25 cellular contexts compared by ENCODE assay signal in the genomic region with DNA sequence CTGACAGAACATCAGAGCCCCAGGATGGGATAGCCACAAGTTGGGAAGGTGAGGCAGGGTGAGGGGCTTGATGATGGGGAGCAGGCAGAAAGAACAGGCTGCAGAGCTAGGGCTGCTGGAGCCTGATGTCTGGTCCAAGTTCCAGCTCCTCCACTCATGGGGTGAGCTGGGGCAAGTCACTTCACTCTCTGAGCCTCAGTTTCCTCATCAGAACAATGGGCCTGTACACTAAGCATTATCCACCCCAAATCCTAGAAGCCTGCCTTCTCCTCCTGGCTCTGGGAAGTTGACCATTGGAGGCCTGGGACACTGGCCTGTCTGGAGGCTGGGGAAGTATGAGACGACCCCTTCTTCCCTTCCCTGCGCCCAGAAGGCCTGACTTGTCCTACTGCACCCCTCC. TPM values are rescaled to one million over a fixed set of nuclear protein-coding genes. Genes with fewer than 3 reads are reported as not detected.
DNase-seq lines count a peak whose midpoint lies in the region; ATAC-seq and TF ChIP-seq lines count a peak whose summit lies in the region.
"Had no signal": no experiment of that assay in that cellular context is flagged by ENCODE, and none has a peak within 500 bp of the region (broad histone marks: within the 10 kb centered on the region; RNA-seq: fewer than 3 reads in every experiment).

No MANE protein-coding gene starts in this region.

- ATAC-seq in naive B cell (ENCODE audit: low read depth in 2 of 2) (no peak), GM18870 (IDR thresholded peaks at IDR 0.05; ENCODE audit: unreplicated experiment) (no peak)
- ATAC-seq in activated naive CD8-positive, alpha-beta T cell treated with anti-CD3 and anti-CD28 coated beads, Interleukin-2, amount 50 U/mL, for 24 hours = no peak
- ATAC-seq: left colon; Panc1; psoas muscle; stimulated activated effector memory CD8-positive, alpha-beta T cell treated with anti-CD3 and anti-CD28 coated beads, Interleukin-12 subunit alpha, Interleukin-12 subunit beta, amount 100 ng/mL, for 72 hours had no signal

- no peak for DNase-seq in NT2/D1 (ENCODE audit: low read depth, low spot score)
- no peak for DNase-seq in chondrocyte (ENCODE audit: low spot score)
- DNase-seq in naive B cell = no peak
- DNase-seq in substantia nigra (lab: John Stamatoyannopoulos, UW) = no peak
- no peak for DNase-seq in activated CD4-positive, alpha-beta T cell treated with anti-CD3 and anti-CD28 coated beads for 1 hour
- DNase-seq in activated naive CD8-positive, alpha-beta T cell treated with anti-CD3 and anti-CD28 coated beads, Interleukin-2, amount 50 U/mL, for 24 hours = no peak
- DNase-seq: activated CD4-positive, alpha-beta memory T cell treated with anti-CD3 and anti-CD28 coated beads, Interleukin-2, amount 10 ng/mL, durations not matched to agents 7 days and 5 days; activated CD8-positive, alpha-beta memory T cell treated with anti-CD3 and anti-CD28 coated beads, Interleukin-2, amount 50 U/mL, for 4 hours; activated naive CD4-positive, alpha-beta T cell treated with anti-CD3 and anti-CD28 coated beads for 36 hours; adrenal gland; brain microvascular endothelial cell; H7; immature natural killer cell; left colon; mammary epithelial cell; NCI-H1436; NCI-H2081 treated with DMSO at 0.1 percent for 48 hours; NCI-H2227 treated with DMSO at 0.1 percent for 48 hours; psoas muscle; testis had no signal

- no peak for TF ChIP-seq CTCF in chondrocyte (IDR thresholded peaks at IDR 0.05)

- no peaks in the 10 kb centered on the region for H3K36me3 ChIP-seq in NT2/D1 (ENCODE audit: insufficient read depth, insufficient read length, low read length)
- H3K36me3 ChIP-seq: adrenal gland, brain microvascular endothelial cell had no signal

- H3K27me3 ChIP-seq in NT2/D1 (ENCODE audit: insufficient read depth, insufficient read length) = peaks cover 27% of the 10 kb centered on the region
- H3K27me3 ChIP-seq: brain microvascular endothelial cell, testis had no signal

- peak overlapping the region; percentile 13 for H3K9ac ChIP-seq in NT2/D1 (ENCODE audit: insufficient read length, low read depth)

- H3K9me3 ChIP-seq in NT2/D1 (ENCODE audit: insufficient read depth, low read length) = no peaks in the 10 kb centered on the region
- H3K9me3 ChIP-seq: adrenal gland, psoas muscle, testis had no signal

- H3K4me3 ChIP-seq in NT2/D1 (ENCODE audit: insufficient read length, low read depth) = no peak overlapping the region
- H3K4me3 ChIP-seq: adrenal gland, psoas muscle, testis had no signal

- H3K4me3 Mint-ChIP-seq in chondrocyte (ENCODE audit: unreplicated experiment) (no peak overlapping the region), naive B cell (peak overlapping the region in 1 of 8 donors; percentile 75)
- no peak overlapping the region for H3K4me3 Mint-ChIP-seq in activated naive CD8-positive, alpha-beta T cell treated with anti-CD3 and anti-CD28 coated beads, Interleukin-2, amount 50 U/mL, for 24 hours
- H3K4me3 Mint-ChIP-seq: activated CD4-positive, alpha-beta memory T cell treated with anti-CD3 and anti-CD28 coated beads, Interleukin-2, amount 10 ng/mL, durations not matched to agents 7 days and 5 days; activated naive CD4-positive, alpha-beta T cell treated with anti-CD3 and anti-CD28 coated beads for 36 hours; activated T-helper 1 cell treated with anti-CD3 and anti-CD28 coated beads, Interleukin-12 subunit alpha, Interleukin-12 subunit beta, Interleukin-2, Interleukin-4 antibody, amounts not matched to agents 30 ng/mL and 10 ng/mL and 1 ng/mL, durations not matched to agents 14 hours and 24 hours and 36 hours; stimulated activated effector memory CD8-positive, alpha-beta T cell treated with anti-CD3 and anti-CD28 coated beads, Interleukin-12 subunit alpha, Interleukin-12 subunit beta, amount 100 ng/mL, for 72 hours; T-helper 2 cell treated with Interferon-gamma antibody and Interleukin-4, amounts not matched to agents 5 μg/mL and 100 μg/mL, for 36 hours had no signal

- H3K36me3 Mint-ChIP-seq in chondrocyte (ENCODE audit: low read depth) = no peaks in the 10 kb centered on the region
- no peaks in the 10 kb centered on the region for H3K36me3 Mint-ChIP-seq in naive B cell
- H3K36me3 Mint-ChIP-seq in activated naive CD8-positive, alpha-beta T cell treated with anti-CD3 and anti-CD28 coated beads, Interleukin-2, amount 50 U/mL, for 24 hours (ENCODE audit: low read depth) = no peaks in the 10 kb centered on the region
- H3K36me3 Mint-ChIP-seq: immature natural killer cell; stimulated activated effector memory CD8-positive, alpha-beta T cell treated with anti-CD3 and anti-CD28 coated beads, Interleukin-12 subunit alpha, Interleukin-12 subunit beta, amount 100 ng/mL, for 72 hours had no signal

- H3K4me1 ChIP-seq in NT2/D1 (ENCODE audit: insufficient read depth, insufficient read length) = peaks cover 26% of the 10 kb centered on the region

- H3K4me1 Mint-ChIP-seq in chondrocyte (ENCODE audit: low read depth) (peaks cover 89% of the 10 kb centered on the region), naive B cell (peaks cover 71 to 91% (median 86%) of the 10 kb centered on the region in 3 donors)
- H3K4me1 Mint-ChIP-seq in activated naive CD8-positive, alpha-beta T cell treated with anti-CD3 and anti-CD28 coated beads, Interleukin-2, amount 50 U/mL, for 24 hours = peaks cover 52% of the 10 kb centered on the region

- H3K27me3 Mint-ChIP-seq in chondrocyte (ENCODE audit: low read depth) (no peaks in the 10 kb centered on the region), naive B cell (no peaks in the 10 kb centered on the region)
- H3K27me3 Mint-ChIP-seq in activated naive CD8-positive, alpha-beta T cell treated with anti-CD3 and anti-CD28 coated beads, Interleukin-2, amount 50 U/mL, for 24 hours = peaks cover 8% of the 10 kb centered on the region

- H3K9me3 Mint-ChIP-seq in chondrocyte (ENCODE audit: low read depth) (no peaks in the 10 kb centered on the region), naive B cell (no peaks in the 10 kb centered on the region)
- no peaks in the 10 kb centered on the region for H3K9me3 Mint-ChIP-seq in activated naive CD8-positive, alpha-beta T cell treated with anti-CD3 and anti-CD28 coated beads, Interleukin-2, amount 50 U/mL, for 24 hours
- H3K9me3 Mint-ChIP-seq: activated CD4-positive, alpha-beta memory T cell treated with anti-CD3 and anti-CD28 coated beads, Interleukin-2, amount 10 ng/mL, durations not matched to agents 7 days and 5 days; activated naive CD4-positive, alpha-beta T cell treated with anti-CD3 and anti-CD28 coated beads for 36 hours; activated T-helper 1 cell treated with anti-CD3 and anti-CD28 coated beads, Interleukin-12 subunit alpha, Interleukin-12 subunit beta, Interleukin-2, Interleukin-4 antibody, amounts not matched to agents 30 ng/mL and 10 ng/mL and 1 ng/mL, durations not matched to agents 14 hours and 24 hours and 36 hours; immature natural killer cell; stimulated activated effector memory CD8-positive, alpha-beta T cell treated with anti-CD3 and anti-CD28 coated beads, Interleukin-12 subunit alpha, Interleukin-12 subunit beta, amount 100 ng/mL, for 72 hours; T-helper 2 cell treated with Interferon-gamma antibody and Interleukin-4, amounts not matched to agents 5 μg/mL and 100 μg/mL, for 36 hours had no signal

- peak overlapping the region; percentile 76 for H3K27ac ChIP-seq in substantia nigra (ENCODE audit: low read depth, low read length, poor library complexity, severe bottlenecking)
- H3K27ac ChIP-seq: adrenal gland, brain microvascular endothelial cell, psoas muscle, testis had no signal

- H3K27ac Mint-ChIP-seq in chondrocyte (ENCODE audit: unreplicated experiment) (peak overlapping the region; percentile 91), naive B cell (peak overlapping the region in 4 of 6 donors; percentile 40 to 90 (median 46))
- no peak overlapping the region for H3K27ac Mint-ChIP-seq in activated naive CD8-positive, alpha-beta T cell treated with anti-CD3 and anti-CD28 coated beads, Interleukin-2, amount 50 U/mL, for 24 hours
- H3K27ac Mint-ChIP-seq: activated CD4-positive, alpha-beta memory T cell treated with anti-CD3 and anti-CD28 coated beads, Interleukin-2, amount 10 ng/mL, durations not matched to agents 7 days and 5 days; activated naive CD4-positive, alpha-beta T cell treated with anti-CD3 and anti-CD28 coated beads for 36 hours; activated T-helper 1 cell treated with anti-CD3 and anti-CD28 coated beads, Interleukin-12 subunit alpha, Interleukin-12 subunit beta, Interleukin-2, Interleukin-4 antibody, amounts not matched to agents 30 ng/mL and 10 ng/mL and 1 ng/mL, durations not matched to agents 14 hours and 24 hours and 36 hours; T-helper 2 cell treated with Interferon-gamma antibody and Interleukin-4, amounts not matched to agents 5 μg/mL and 100 μg/mL, for 36 hours had no signal

RNA-seq across cellular contexts. Expression of a gene that starts 51.8 kb away (rescaled TPM):
- total RNA-seq in chondrocyte = 0.47 to 1.5 TPM (median 0.82 TPM) in 3 replicates
- polyA plus RNA-seq in naive B cell (ENCODE audit: low read depth in 6 of 6) = not detected
- total RNA-seq: activated CD4-positive, alpha-beta memory T cell treated with anti-CD3 and anti-CD28 coated beads, Interleukin-2, amount 10 ng/mL, durations not matched to agents 7 days and 5 days; activated naive CD4-positive, alpha-beta T cell treated with anti-CD3 and anti-CD28 coated beads for 36 hours; activated T-helper 1 cell treated with anti-CD3 and anti-CD28 coated beads, Interleukin-12 subunit alpha, Interleukin-12 subunit beta, Interleukin-2, Interleukin-4 antibody, amounts not matched to agents 30 ng/mL and 10 ng/mL and 1 ng/mL, durations not matched to agents 14 hours and 24 hours and 36 hours had no signal
- polyA plus RNA-seq: mammary epithelial cell had no signal
